Comparison of ENCODE assay signal across 1 cellular context in genomic region chrY:15455133-15455937, GRCh38.
TF ChIP-seq lines count a peak whose summit lies in the region.

No MANE protein-coding gene starts in this region.

TF ChIP-seq in HepG2, 621 proteins besides CTCF, POLR2A, EP300 and RAD21 (continued from another document and continues in another):
- 0 out of 2 replicates have a peak, but pooled peaks have one; percentile 45 for TF ChIP-seq ZNF503 (CRISPR knock-in tag; IDR thresholded peaks at IDR 0.05)
- 0 out of 2 replicates have a peak, but pooled peaks have one; percentile 69 for TF ChIP-seq RERE (CRISPR knock-in tag; IDR thresholded peaks at IDR 0.05; ENCODE audit: low read depth)
- peak; percentile 24; the same call in 1 of the 2 replicates for TF ChIP-seq DPF2 (CRISPR knock-in tag; IDR thresholded peaks at IDR 0.05; ENCODE audit: borderline replicate concordance, low read depth)
- TF ChIP-seq SP5 (CRISPR knock-in tag; IDR thresholded peaks at IDR 0.05; ENCODE audit: borderline replicate concordance, low read depth) = 0 out of 2 replicates have a peak, but pooled peaks have one; percentile 35
- peak; percentile 50; the same call in 1 of the 2 replicates for TF ChIP-seq HDAC2 (CRISPR knock-in tag; IDR thresholded peaks at IDR 0.05)
- no peak for TF ChIP-seq ZBTB26 (CRISPR knock-in tag; IDR thresholded peaks at IDR 0.05; ENCODE audit: borderline replicate concordance)
- TF ChIP-seq JUNB (CRISPR knock-in tag; IDR thresholded peaks at IDR 0.05; ENCODE audit: borderline replicate concordance) = peak; percentile 90
- TF ChIP-seq, protein P1, sequence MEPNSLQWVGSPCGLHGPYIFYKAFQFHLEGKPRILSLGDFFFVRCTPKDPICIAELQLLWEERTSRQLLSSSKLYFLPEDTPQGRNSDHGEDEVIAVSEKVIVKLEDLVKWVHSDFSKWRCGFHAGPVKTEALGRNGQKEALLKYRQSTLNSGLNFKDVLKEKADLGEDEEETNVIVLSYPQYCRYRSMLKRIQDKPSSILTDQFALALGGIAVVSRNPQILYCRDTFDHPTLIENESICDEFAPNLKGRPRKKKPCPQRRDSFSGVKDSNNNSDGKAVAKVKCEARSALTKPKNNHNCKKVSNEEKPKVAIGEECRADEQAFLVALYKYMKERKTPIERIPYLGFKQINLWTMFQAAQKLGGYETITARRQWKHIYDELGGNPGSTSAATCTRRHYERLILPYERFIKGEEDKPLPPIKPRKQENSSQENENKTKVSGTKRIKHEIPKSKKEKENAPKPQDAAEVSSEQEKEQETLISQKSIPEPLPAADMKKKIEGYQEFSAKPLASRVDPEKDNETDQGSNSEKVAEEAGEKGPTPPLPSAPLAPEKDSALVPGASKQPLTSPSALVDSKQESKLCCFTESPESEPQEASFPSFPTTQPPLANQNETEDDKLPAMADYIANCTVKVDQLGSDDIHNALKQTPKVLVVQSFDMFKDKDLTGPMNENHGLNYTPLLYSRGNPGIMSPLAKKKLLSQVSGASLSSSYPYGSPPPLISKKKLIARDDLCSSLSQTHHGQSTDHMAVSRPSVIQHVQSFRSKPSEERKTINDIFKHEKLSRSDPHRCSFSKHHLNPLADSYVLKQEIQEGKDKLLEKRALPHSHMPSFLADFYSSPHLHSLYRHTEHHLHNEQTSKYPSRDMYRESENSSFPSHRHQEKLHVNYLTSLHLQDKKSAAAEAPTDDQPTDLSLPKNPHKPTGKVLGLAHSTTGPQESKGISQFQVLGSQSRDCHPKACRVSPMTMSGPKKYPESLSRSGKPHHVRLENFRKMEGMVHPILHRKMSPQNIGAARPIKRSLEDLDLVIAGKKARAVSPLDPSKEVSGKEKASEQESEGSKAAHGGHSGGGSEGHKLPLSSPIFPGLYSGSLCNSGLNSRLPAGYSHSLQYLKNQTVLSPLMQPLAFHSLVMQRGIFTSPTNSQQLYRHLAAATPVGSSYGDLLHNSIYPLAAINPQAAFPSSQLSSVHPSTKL (CRISPR knock-in tag; IDR thresholded peaks at IDR 0.05) = peak; percentile 74
- 0 out of 2 replicates have a peak, but pooled peaks have one; percentile 8 for TF ChIP-seq POGZ (CRISPR knock-in tag; IDR thresholded peaks at IDR 0.05)
- TF ChIP-seq SOX13 (IDR thresholded peaks at IDR 0.05) = no peak
- TF ChIP-seq SOX13 (CRISPR knock-in tag; conservative IDR thresholded peaks at IDR 0.05 in 1 of 2, IDR thresholded peaks at IDR 0.05 in 1 of 2) = peak in 1 of 2 experiments; percentile 72; a peak in 2 of 4 replicates
- no peak for TF ChIP-seq AHR (CRISPR knock-in tag; IDR thresholded peaks at IDR 0.05)
- TF ChIP-seq FOXA3 (CRISPR knock-in tag; IDR thresholded peaks at IDR 0.05) = peak; percentile 79
- TF ChIP-seq, protein P2, sequence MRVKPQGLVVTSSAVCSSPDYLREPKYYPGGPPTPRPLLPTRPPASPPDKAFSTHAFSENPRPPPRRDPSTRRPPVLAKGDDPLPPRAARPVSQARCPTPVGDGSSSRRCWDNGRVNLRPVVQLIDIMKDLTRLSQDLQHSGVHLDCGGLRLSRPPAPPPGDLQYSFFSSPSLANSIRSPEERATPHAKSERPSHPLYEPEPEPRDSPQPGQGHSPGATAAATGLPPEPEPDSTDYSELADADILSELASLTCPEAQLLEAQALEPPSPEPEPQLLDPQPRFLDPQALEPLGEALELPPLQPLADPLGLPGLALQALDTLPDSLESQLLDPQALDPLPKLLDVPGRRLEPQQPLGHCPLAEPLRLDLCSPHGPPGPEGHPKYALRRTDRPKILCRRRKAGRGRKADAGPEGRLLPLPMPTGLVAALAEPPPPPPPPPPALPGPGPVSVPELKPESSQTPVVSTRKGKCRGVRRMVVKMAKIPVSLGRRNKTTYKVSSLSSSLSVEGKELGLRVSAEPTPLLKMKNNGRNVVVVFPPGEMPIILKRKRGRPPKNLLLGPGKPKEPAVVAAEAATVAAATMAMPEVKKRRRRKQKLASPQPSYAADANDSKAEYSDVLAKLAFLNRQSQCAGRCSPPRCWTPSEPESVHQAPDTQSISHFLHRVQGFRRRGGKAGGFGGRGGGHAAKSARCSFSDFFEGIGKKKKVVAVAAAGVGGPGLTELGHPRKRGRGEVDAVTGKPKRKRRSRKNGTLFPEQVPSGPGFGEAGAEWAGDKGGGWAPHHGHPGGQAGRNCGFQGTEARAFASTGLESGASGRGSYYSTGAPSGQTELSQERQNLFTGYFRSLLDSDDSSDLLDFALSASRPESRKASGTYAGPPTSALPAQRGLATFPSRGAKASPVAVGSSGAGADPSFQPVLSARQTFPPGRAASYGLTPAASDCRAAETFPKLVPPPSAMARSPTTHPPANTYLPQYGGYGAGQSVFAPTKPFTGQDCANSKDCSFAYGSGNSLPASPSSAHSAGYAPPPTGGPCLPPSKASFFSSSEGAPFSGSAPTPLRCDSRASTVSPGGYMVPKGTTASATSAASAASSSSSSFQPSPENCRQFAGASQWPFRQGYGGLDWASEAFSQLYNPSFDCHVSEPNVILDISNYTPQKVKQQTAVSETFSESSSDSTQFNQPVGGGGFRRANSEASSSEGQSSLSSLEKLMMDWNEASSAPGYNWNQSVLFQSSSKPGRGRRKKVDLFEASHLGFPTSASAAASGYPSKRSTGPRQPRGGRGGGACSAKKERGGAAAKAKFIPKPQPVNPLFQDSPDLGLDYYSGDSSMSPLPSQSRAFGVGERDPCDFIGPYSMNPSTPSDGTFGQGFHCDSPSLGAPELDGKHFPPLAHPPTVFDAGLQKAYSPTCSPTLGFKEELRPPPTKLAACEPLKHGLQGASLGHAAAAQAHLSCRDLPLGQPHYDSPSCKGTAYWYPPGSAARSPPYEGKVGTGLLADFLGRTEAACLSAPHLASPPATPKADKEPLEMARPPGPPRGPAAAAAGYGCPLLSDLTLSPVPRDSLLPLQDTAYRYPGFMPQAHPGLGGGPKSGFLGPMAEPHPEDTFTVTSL (CRISPR knock-in tag; IDR thresholded peaks at IDR 0.05; ENCODE audit: borderline replicate concordance) = peak; percentile 56; the same call in 1 of the 2 replicates
- TF ChIP-seq PCBP2 (optimal IDR thresholded peaks at IDR 0.05; ENCODE audit: low read depth, low read length, poor library complexity, severe bottlenecking) = no peak
- TF ChIP-seq PAXIP1 (CRISPR knock-in tag; conservative IDR thresholded peaks at IDR 0.05) = peak; percentile 76
- peak; percentile 43 for TF ChIP-seq NCOA2 (CRISPR knock-in tag; IDR thresholded peaks at IDR 0.05)
- peak; percentile 96 for TF ChIP-seq SIX4 (CRISPR knock-in tag; IDR thresholded peaks at IDR 0.05)
- TF ChIP-seq SOX6 (IDR thresholded peaks at IDR 0.05) = no peak
- peak; percentile 84 for TF ChIP-seq SOX6 (CRISPR knock-in tag; IDR thresholded peaks at IDR 0.05)
- 0 out of 2 replicates have a peak, but pooled peaks have one; percentile 31 for TF ChIP-seq PITX1 (CRISPR knock-in tag; IDR thresholded peaks at IDR 0.05)
- no peak; the same call in 1 of the 2 replicates for TF ChIP-seq SALL1 (CRISPR knock-in tag; IDR thresholded peaks at IDR 0.05)
- TF ChIP-seq, protein P3, sequence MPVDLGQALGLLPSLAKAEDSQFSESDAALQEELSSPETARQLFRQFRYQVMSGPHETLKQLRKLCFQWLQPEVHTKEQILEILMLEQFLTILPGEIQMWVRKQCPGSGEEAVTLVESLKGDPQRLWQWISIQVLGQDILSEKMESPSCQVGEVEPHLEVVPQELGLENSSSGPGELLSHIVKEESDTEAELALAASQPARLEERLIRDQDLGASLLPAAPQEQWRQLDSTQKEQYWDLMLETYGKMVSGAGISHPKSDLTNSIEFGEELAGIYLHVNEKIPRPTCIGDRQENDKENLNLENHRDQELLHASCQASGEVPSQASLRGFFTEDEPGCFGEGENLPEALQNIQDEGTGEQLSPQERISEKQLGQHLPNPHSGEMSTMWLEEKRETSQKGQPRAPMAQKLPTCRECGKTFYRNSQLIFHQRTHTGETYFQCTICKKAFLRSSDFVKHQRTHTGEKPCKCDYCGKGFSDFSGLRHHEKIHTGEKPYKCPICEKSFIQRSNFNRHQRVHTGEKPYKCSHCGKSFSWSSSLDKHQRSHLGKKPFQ (CRISPR knock-in tag; IDR thresholded peaks at IDR 0.05; ENCODE audit: insufficient replicate concordance) = no peak
- TF ChIP-seq, protein P4, sequence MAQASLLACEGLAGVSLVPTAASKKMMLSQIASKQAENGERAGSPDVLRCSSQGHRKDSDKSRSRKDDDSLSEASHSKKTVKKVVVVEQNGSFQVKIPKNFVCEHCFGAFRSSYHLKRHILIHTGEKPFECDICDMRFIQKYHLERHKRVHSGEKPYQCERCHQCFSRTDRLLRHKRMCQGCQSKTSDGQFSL (CRISPR knock-in tag; IDR thresholded peaks at IDR 0.05) = no peak
- no peak for TF ChIP-seq ZNF564 (CRISPR knock-in tag; IDR thresholded peaks at IDR 0.05)
- peak; percentile 24; the same call in 1 of the 2 replicates for TF ChIP-seq HNF4G (IDR thresholded peaks at IDR 0.05; ENCODE audit: borderline replicate concordance, low read depth, low read length)
- TF ChIP-seq HNF4G (CRISPR knock-in tag; IDR thresholded peaks at IDR 0.05; ENCODE audit: borderline replicate concordance, low read depth) = no peak
- TF ChIP-seq ZNF121 (CRISPR knock-in tag; IDR thresholded peaks at IDR 0.05) = no peak
